Comparison of ENCODE assay signal across 29 cellular contexts in the genomic region with DNA sequence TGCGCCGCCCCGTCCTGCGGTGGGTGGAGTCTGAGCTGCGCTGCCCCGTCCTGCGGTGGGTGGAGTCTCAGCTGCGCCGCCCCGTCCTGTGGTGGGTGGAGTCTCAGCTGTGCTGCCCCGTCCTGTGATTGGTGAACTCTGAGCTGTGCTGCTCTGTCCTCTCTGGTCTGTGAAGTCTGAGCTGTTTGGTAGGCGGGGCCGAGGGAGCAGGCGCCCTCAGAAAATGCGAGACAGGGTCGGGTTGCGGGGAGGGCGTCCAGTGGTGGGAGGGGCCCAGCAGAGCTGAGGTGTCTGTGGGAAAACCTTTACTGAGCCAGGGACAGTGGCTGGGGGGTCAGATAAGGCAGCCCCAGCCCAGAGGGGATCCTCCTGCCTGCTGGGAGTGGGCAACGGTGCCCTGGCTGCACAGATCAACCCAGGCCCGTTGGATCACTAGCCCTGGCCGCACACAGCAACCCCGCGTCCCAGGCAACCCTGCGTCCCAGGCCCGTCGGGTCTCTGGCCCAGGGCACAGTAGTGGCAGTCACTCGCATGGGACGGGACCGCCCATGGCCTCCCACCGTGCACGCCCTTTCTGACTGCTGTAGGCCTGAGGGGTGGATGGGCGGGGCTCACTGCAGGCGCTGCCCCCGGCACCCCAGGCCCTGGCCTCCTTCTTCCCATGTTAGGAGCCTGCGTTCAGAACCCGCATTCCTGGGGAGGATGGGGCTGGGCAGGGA.
"Had no signal": no experiment of that assay in that cellular context is flagged by ENCODE, and none has a peak within 500 bp of the region (broad histone marks: within the 10 kb centered on the region; RNA-seq: fewer than 3 reads in every experiment).

No MANE protein-coding gene starts in this region.

- H3K36me3 Mint-ChIP-seq: naive B cell, natural killer cell had no signal

- DNase-seq: heart right ventricle; kidney glomerular epithelial cell; left cardiac atrium; left ventricle myocardium inferior; mesendoderm; naive B cell; natural killer cell; nephron progenitor cell; ovary; posterior cingulate gyrus; retina; right cardiac atrium; stimulated activated CD4-positive, alpha-beta T cell treated with anti-CD3 and anti-CD28 coated beads, Interleukin-12 subunit alpha, Interleukin-12 subunit beta, amount 100 ng/mL, for 4 hours; stimulated activated CD4-positive, alpha-beta T cell treated with anti-CD3 and anti-CD28 coated beads, Interleukin-15, amount 100 ng/mL, for 24 hours; stimulated activated CD4-positive, alpha-beta T cell treated with anti-CD3 and anti-CD28 coated beads, Interleukin-2, amount 100 ng/mL, for 24 hours; stimulated activated CD4-positive, alpha-beta T cell treated with anti-CD3 and anti-CD28 coated beads, Interleukin-4, amount 100 ng/mL, for 1 hour; stimulated activated naive CD4-positive, alpha-beta T cell; stomach; testis; thyroid gland; transverse colon had no signal

- H3K4me2 ChIP-seq: hepatocyte, neural progenitor cell had no signal

- ATAC-seq: heart right ventricle had no signal

- H3K9ac ChIP-seq: neural progenitor cell had no signal

- H2AFZ ChIP-seq: hepatocyte, neural progenitor cell had no signal

- H3K9me3 Mint-ChIP-seq: natural killer cell had no signal

- H3K4me1 ChIP-seq: heart right ventricle, left ventricle myocardium inferior, prostate gland, stomach, testis, thyroid gland, transverse colon, upper lobe of left lung, vagina had no signal

- H3K27ac Mint-ChIP-seq: mesothelial cell of epicardium, naive B cell, natural killer cell, nephron progenitor cell, neural progenitor cell had no signal

- H3K36me3 ChIP-seq: heart right ventricle, left ventricle myocardium inferior, ovary, prostate gland, stomach, thyroid gland, transverse colon, upper lobe of left lung, vagina had no signal

- H3K27me3 ChIP-seq: hepatocyte, neural progenitor cell, ovary, testis, thyroid gland, upper lobe of left lung, vagina had no signal

- H3K9me3 ChIP-seq: ovary, prostate gland, testis, thyroid gland had no signal

- H3K4me3 ChIP-seq: heart right ventricle, hepatocyte, left ventricle myocardium inferior, lung, neural progenitor cell, ovary, prostate gland, skin epidermis, stomach, testis, thyroid gland, transverse colon, upper lobe of left lung, vagina had no signal

- H3K4me3 Mint-ChIP-seq: mesothelial cell of epicardium, naive B cell, natural killer cell, nephron progenitor cell, neural progenitor cell had no signal

- H3K4me1 Mint-ChIP-seq: mesothelial cell of epicardium, natural killer cell, nephron progenitor cell had no signal

- H3K27ac ChIP-seq: heart right ventricle, hepatocyte, left ventricle myocardium inferior, neural progenitor cell, ovary, prostate gland, skin epidermis, stomach, testis, thyroid gland, transverse colon, upper lobe of left lung, vagina had no signal
